In genomic region chr1:153774780-153775431, GRCh38 we compare ENCODE assay signal across 8 cellular contexts. TPM values are rescaled to one million over a fixed set of nuclear protein-coding genes. Genes with fewer than 3 reads are reported as not detected.
DNase-seq lines count a peak whose midpoint lies in the region; ATAC-seq, FAIRE-seq and TF ChIP-seq lines count a peak whose summit lies in the region.

TSS of gene SLC27A3 (plus strand) at chr1:153775407. CDS start at chr1:153775498, 91 bp downstream.

- peak within 1 kb of the TSS; percentile 8 for H2BK120ac ChIP-seq in mesenchymal stem cell (ENCODE audit: low read depth, low read length)

- H2BK12ac ChIP-seq in mesenchymal stem cell (ENCODE audit: low read length in 2 of 2) = peak within 1 kb of the TSS; percentile 17 to 28

- H3K36me3 Mint-ChIP-seq in T-cell = peaks cover 8% of the 10 kb centered on the region

- H3K4me2 ChIP-seq in endothelial cell of umbilical vein (ENCODE audit: insufficient read depth, low read length) = peak within 1 kb of the TSS; percentile 83
- H3K4me2 ChIP-seq in mesenchymal stem cell (ENCODE audit: low read length, poor library complexity, severe bottlenecking) = peak within 1 kb of the TSS; percentile 94

- peak within 1 kb of the TSS; percentile 83 for H3K27ac ChIP-seq in HUES64 (ENCODE audit: low read depth, low read length)
- H3K27ac ChIP-seq in endothelial cell of umbilical vein (ENCODE audit: insufficient read depth, low read depth, low read length) = no peak within 1 kb of the TSS
- H3K27ac ChIP-seq in mesenchymal stem cell (ENCODE audit: low read length, poor library complexity, severe bottlenecking) = peak within 1 kb of the TSS; percentile 20
- peak within 1 kb of the TSS; percentile 69 for H3K27ac ChIP-seq in temporal lobe (ENCODE audit: low read depth, low read length)

- no peaks in the 10 kb centered on the region for H3K27me3 Mint-ChIP-seq in T-cell

- H3K9me1 ChIP-seq in endothelial cell of umbilical vein (replicated peaks; ENCODE audit: control insufficient read depth, extremely low read depth, insufficient read depth, low read length) = no peaks in the 10 kb centered on the region

- H4K91ac ChIP-seq in mesenchymal stem cell (ENCODE audit: low read length) = peak within 1 kb of the TSS; percentile 57

- H3K4me3 ChIP-seq in HUES64 (ENCODE audit: low read length) (peak within 1 kb of the TSS; percentile 99), endothelial cell of umbilical vein (replicated peaks in 1 of 3; ENCODE audit: insufficient read depth in 1 of 3, low read depth in 1 of 3, low read length in 3 of 3) (peak within 1 kb of the TSS; percentile 25 to 63 (median 49)), mesenchymal stem cell (ENCODE audit: insufficient read depth in 1 of 2, low read depth in 1 of 2, low read length in 2 of 2) (peak within 1 kb of the TSS; percentile 76 to 91)

- peak within 1 kb of the TSS; percentile 31 for H2BK15ac ChIP-seq in mesenchymal stem cell (ENCODE audit: low read depth, poor library complexity, severe bottlenecking)

- H2AFZ ChIP-seq in endothelial cell of umbilical vein (ENCODE audit: low read depth, low read length) = peak within 1 kb of the TSS; percentile 57
- H2AFZ ChIP-seq in mesenchymal stem cell (ENCODE audit: low read depth, low read length) = peak within 1 kb of the TSS; percentile 55

- peaks cover 18 to 35% (median 25%) of the 10 kb centered on the region in 3 donors for H3K4me1 Mint-ChIP-seq in T-cell

- H3K4me3 Mint-ChIP-seq in T-cell = peak within 1 kb of the TSS; percentile 80 to 83 (median 81)

- ATAC-seq in GM18867 (IDR thresholded peaks at IDR 0.05; ENCODE audit: unreplicated experiment) (peak; percentile 18), T-cell (replicated peaks in 1 of 4) (peak; percentile 29 to 43 (median 35))

- H3K4me1 ChIP-seq in HUES64 (ENCODE audit: insufficient read depth, low read length) = peaks cover 15% of the 10 kb centered on the region; the same call in 1 of the 2 replicates
- H3K4me1 ChIP-seq in endothelial cell of umbilical vein (ENCODE audit: control insufficient read depth, extremely low read depth, insufficient read depth, low read length) = peaks cover 56% of the 10 kb centered on the region
- peaks cover 20% of the 10 kb centered on the region for H3K4me1 ChIP-seq in mesenchymal stem cell (ENCODE audit: control insufficient read depth, insufficient read depth, low read depth, low read length)

- H3K27me3 ChIP-seq in HUES64 (ENCODE audit: insufficient read depth, low read length) = no peaks in the 10 kb centered on the region
- H3K27me3 ChIP-seq in endothelial cell of umbilical vein (ENCODE audit: control insufficient read depth in 2 of 2, insufficient read depth in 2 of 2, low read length in 2 of 2) = no peaks in the 10 kb centered on the region
- H3K27me3 ChIP-seq in mesenchymal stem cell (ENCODE audit: control insufficient read depth in 1 of 2, insufficient read depth in 1 of 2, low read length in 2 of 2) = no peaks in the 10 kb centered on the region

- intact Hi-C loops in endothelial cell of umbilical vein (cut with micrococcal nuclease) = loop anchor here (1.0 kb wide), 1 partner anchor 211 kb away; the partner anchor contains the start of gene RAB13

- DNase-seq in AG08395 (ENCODE audit: low spot score) (peak; percentile 70), T-cell (peak in 2 of 34 experiments; percentile 10 to 20), endothelial cell of umbilical vein (ENCODE audit: low read depth, low spot score) (no peak), mesenchymal stem cell (no peak), GOT3 (lab: John Stamatoyannopoulos, UW) (no peak)

- no TSS peak for BruUV-seq in endothelial cell of umbilical vein (replicated peaks; lab: Mats Ljungman, UMichigan)

- peak within 1 kb of the TSS; percentile 59 for H3K4ac ChIP-seq in mesenchymal stem cell (ENCODE audit: low read depth in 1 of 2, low read length in 2 of 2)

- FAIRE-seq in endothelial cell of umbilical vein (lab: Jason Lieb, UNC) = peak; percentile 72

- peak within 1 kb of the TSS; percentile 59 for H4K8ac ChIP-seq in mesenchymal stem cell (ENCODE audit: low read length)

- H3K79me2 ChIP-seq in endothelial cell of umbilical vein (ENCODE audit: control insufficient read depth, insufficient read depth, low read length) = no peaks in the 10 kb centered on the region

- no peak within 1 kb of the TSS for H2BK5ac ChIP-seq in mesenchymal stem cell (ENCODE audit: low read depth, low read length, poor library complexity, severe bottlenecking)

- H3K9me3 ChIP-seq in HUES64 (ENCODE audit: insufficient read depth, low read depth, low read length) (no peaks in the 10 kb centered on the region), endothelial cell of umbilical vein (replicated peaks; ENCODE audit: control insufficient read depth, insufficient read depth, low read length) (no peaks in the 10 kb centered on the region), mesenchymal stem cell (ENCODE audit: control insufficient read depth, low read length) (no peaks in the 10 kb centered on the region)

- H2AK5ac ChIP-seq in mesenchymal stem cell (ENCODE audit: low read length, severe bottlenecking) = no peak within 1 kb of the TSS

- H3K18ac ChIP-seq in mesenchymal stem cell (ENCODE audit: low read depth in 1 of 2, low read length in 2 of 2) = peak within 1 kb of the TSS; percentile 77 to 85

- dilution Hi-C loops in endothelial cell of umbilical vein (cut with MboI; ENCODE audit: extremely low pct_ligation_motif_present, low sequenced_read_pairs) = no loop called here

- peak within 1 kb of the TSS in 1 of 2 experiments; percentile 76 for H3K14ac ChIP-seq in mesenchymal stem cell (ENCODE audit: low read length in 2 of 2)

- POLR2A ChIA-PET in T-cell (lab: Charles Lee) = interaction anchor here in 1 of 2 donors (0.8 to 1.1 kb wide), 3 partner anchors 149 to 383 kb away, joined by 3 to 7 read pairs (median 6); partner anchors contain the start of gene CREB3L4
- POLR2A ChIA-PET in endothelial cell of umbilical vein (lab: Charles Lee) = interaction anchor here (1.0 kb wide), 1 partner anchor 9 kb away, joined by 4 read pairs; no protein-coding TSS in a partner anchor

- H3K9ac ChIP-seq in HUES64 (ENCODE audit: low read depth, low read length) (peak within 1 kb of the TSS; percentile 95), endothelial cell of umbilical vein (replicated peaks; ENCODE audit: extremely low read depth, insufficient read depth, low read length) (no peak within 1 kb of the TSS), mesenchymal stem cell (ENCODE audit: low read length) (peak within 1 kb of the TSS; percentile 86)

- no peaks in the 10 kb centered on the region for H4K20me1 ChIP-seq in endothelial cell of umbilical vein (replicated peaks; ENCODE audit: control insufficient read depth, extremely low read depth, insufficient read depth, low read length)

- no peaks in the 10 kb centered on the region for H3K9me3 Mint-ChIP-seq in T-cell

- TF ChIP-seq POLR2A in endothelial cell of umbilical vein (IDR thresholded peaks at IDR 0.05; ENCODE audit: low read depth, low read length) = peak; percentile 36

- CTCF ChIA-PET in T-cell (lab: Charles Lee) = interaction anchor here in 1 of 2 donors (0.6 kb wide), 1 partner anchor 9 kb away, joined by 4 read pairs; no protein-coding TSS in a partner anchor
- CTCF ChIA-PET in endothelial cell of umbilical vein (lab: Charles Lee) = interaction anchor here (0.8 to 1.8 kb wide), 6 partner anchors 9 to 211 kb away, joined by 3 to 8 read pairs (median 3); partner anchors contain the start of genes NPR1 and RAB13

- peaks cover 8% of the 10 kb centered on the region for H3K79me1 ChIP-seq in mesenchymal stem cell (replicated peaks; ENCODE audit: low read length, poor library complexity, severe bottlenecking)

- 8% methylated on average over 34 of the region's 34 CpGs for WGBS in HUES64
- 9% methylated on average over 25 of the region's 34 CpGs for WGBS in mesenchymal stem cell

- TF ChIP-seq CTCF in endothelial cell of umbilical vein (IDR thresholded peaks at IDR 0.05; ENCODE audit: extremely low read depth in 1 of 2, insufficient read depth in 1 of 2, low read depth in 1 of 2, low read length in 2 of 2) = no peak

- H3K36me3 ChIP-seq in HUES64 (ENCODE audit: insufficient read depth, low read length) (peaks cover 37% of the 10 kb centered on the region), endothelial cell of umbilical vein (ENCODE audit: control insufficient read depth in 2 of 2, extremely low read depth in 1 of 2, insufficient read depth in 2 of 2, low read length in 2 of 2) (peaks cover 0 to 7% of the 10 kb centered on the region in 2 experiments), mesenchymal stem cell (ENCODE audit: control insufficient read depth in 1 of 2, insufficient read depth in 2 of 2, low read depth in 1 of 2, low read length in 2 of 2) (peaks cover 42 to 53% of the 10 kb centered on the region in 2 experiments)

- H3K27ac Mint-ChIP-seq in T-cell = peak within 1 kb of the TSS; percentile 84 to 89

- H3K23ac ChIP-seq in mesenchymal stem cell (ENCODE audit: low read length in 2 of 2) = peak within 1 kb of the TSS; percentile 27 to 74

TF ChIP-seq in endothelial cell of umbilical vein, 7 proteins besides CTCF, POLR2A, EP300 and RAD21:
- TF ChIP-seq MYC (IDR thresholded peaks at IDR 0.05; ENCODE audit: low read depth, low read length) (no peak), MAX (IDR thresholded peaks at IDR 0.05; ENCODE audit: insufficient read depth, insufficient read length) (no peak), EZH2 (IDR thresholded peaks at IDR 0.05; ENCODE audit: borderline replicate concordance, low read depth, low read length, severe bottlenecking) (no peak), GATA2 (IDR thresholded peaks at IDR 0.05; ENCODE audit: insufficient read depth, insufficient read length, low read depth, low read length) (no peak)

RNA-seq across cellular contexts. Expression of gene SLC27A3, which starts in this region (rescaled TPM):
- polyA plus RNA-seq in HUES64 (2013, experiment 1 of 2) = 20.8 TPM
- polyA plus RNA-seq in HUES64 (2013, experiment 2 of 2) = 22.6 TPM
- total RNA-seq in T-cell (10 to 100 TPM; 11.0 to 24.5 (median 18.9) TPM), endothelial cell of umbilical vein (26.5 and 26.6 TPM in 2 replicates), temporal lobe (9.3 TPM)
- 34.3 and 40.1 TPM in 2 replicates for polyA plus RNA-seq in endothelial cell of umbilical vein
- polyA plus RNA-seq in endothelial cell of umbilical vein (2011; cell fraction: cytosol; rRNA removed) = 26.6 and 30.3 TPM in 2 replicates
- 109 and 144 TPM in 2 replicates for polyA plus RNA-seq in endothelial cell of umbilical vein (2011; cell fraction: nucleus; rRNA removed)
- polyA plus RNA-seq in endothelial cell of umbilical vein (2012) = 17.3 and 19.5 TPM in 2 replicates
- 66.2 and 68.0 TPM in 2 replicates for polyA minus RNA-seq in endothelial cell of umbilical vein
- polyA minus RNA-seq in endothelial cell of umbilical vein (2011; cell fraction: cytosol; rRNA and poly(A)+ RNA removed) = 22.5 TPM
- polyA minus RNA-seq in endothelial cell of umbilical vein (2011; cell fraction: nucleus; rRNA and poly(A)+ RNA removed) = 12.9 and 17.1 TPM in 2 replicates
- polyA plus RNA-seq in mesenchymal stem cell (2013, experiment 1 of 2) = 10.6 TPM
- 10.2 TPM for polyA plus RNA-seq in mesenchymal stem cell (2013, experiment 2 of 2)

Comparison
In these comparisons a context has a peak if more than half of its experiments do, and no peak if none do; other contexts are left out.
1. H3K4me3 ChIP-seq: peak in every context shown above with its lines; median percentile 99 in HUES64; 84 in mesenchymal stem cell; 49 in endothelial cell of umbilical vein.